3 cellular contexts compared by ENCODE assay signal in the genomic region with DNA sequence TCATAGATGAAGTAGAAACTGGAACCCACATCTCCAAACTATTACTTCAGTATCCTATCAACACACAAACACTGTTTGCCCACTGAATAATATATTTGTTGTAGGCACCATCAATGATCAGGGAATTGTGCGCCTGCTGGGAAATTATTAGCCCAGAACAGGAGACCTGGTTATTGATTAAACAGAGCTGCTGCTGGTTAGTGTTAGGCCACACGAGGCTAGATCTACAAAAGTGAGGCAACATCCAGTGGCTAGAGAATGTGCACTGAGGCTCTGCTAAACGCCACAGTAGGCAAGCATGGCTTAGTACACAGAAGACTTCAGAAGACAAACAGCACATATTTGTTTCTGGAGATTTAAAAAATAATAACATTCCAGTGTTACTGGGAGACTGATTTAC.
TF ChIP-seq lines count a peak whose summit lies in the region.

No MANE protein-coding gene starts in this region.

TF ChIP-seq in SK-N-SH treated with all-trans-retinoic acid at 6 μM for 48 hours, 23 proteins besides CTCF, POLR2A, EP300 and RAD21 (continues in another document):
- TF ChIP-seq PPARA (CRISPR knock-in tag; IDR thresholded peaks at IDR 0.05; ENCODE audit: borderline replicate concordance) (no peak), ZNF70 (CRISPR knock-in tag; IDR thresholded peaks at IDR 0.05) (no peak), OSR1 (CRISPR knock-in tag; IDR thresholded peaks at IDR 0.05) (no peak), TCF4 (CRISPR knock-in tag; IDR thresholded peaks at IDR 0.05; ENCODE audit: borderline replicate concordance) (no peak), ISL1 (CRISPR knock-in tag; IDR thresholded peaks at IDR 0.05) (no peak), ZFP30 (CRISPR knock-in tag; IDR thresholded peaks at IDR 0.05) (no peak), ZNF8 (CRISPR knock-in tag; IDR thresholded peaks at IDR 0.05) (no peak), TOX (CRISPR knock-in tag; IDR thresholded peaks at IDR 0.05; ENCODE audit: borderline replicate concordance) (no peak), ZFP3 (CRISPR knock-in tag; IDR thresholded peaks at IDR 0.05) (no peak), ZC3H10 (CRISPR knock-in tag; IDR thresholded peaks at IDR 0.05) (no peak), ESRRG (CRISPR knock-in tag; IDR thresholded peaks at IDR 0.05) (no peak), ZNF565 (CRISPR knock-in tag; conservative IDR thresholded peaks at IDR 0.05; ENCODE audit: low read depth) (no peak), RARB (CRISPR knock-in tag; IDR thresholded peaks at IDR 0.05) (no peak), BACH2 (CRISPR knock-in tag; IDR thresholded peaks at IDR 0.05; ENCODE audit: borderline replicate concordance) (no peak)
- TF ChIP-seq, protein P1, sequence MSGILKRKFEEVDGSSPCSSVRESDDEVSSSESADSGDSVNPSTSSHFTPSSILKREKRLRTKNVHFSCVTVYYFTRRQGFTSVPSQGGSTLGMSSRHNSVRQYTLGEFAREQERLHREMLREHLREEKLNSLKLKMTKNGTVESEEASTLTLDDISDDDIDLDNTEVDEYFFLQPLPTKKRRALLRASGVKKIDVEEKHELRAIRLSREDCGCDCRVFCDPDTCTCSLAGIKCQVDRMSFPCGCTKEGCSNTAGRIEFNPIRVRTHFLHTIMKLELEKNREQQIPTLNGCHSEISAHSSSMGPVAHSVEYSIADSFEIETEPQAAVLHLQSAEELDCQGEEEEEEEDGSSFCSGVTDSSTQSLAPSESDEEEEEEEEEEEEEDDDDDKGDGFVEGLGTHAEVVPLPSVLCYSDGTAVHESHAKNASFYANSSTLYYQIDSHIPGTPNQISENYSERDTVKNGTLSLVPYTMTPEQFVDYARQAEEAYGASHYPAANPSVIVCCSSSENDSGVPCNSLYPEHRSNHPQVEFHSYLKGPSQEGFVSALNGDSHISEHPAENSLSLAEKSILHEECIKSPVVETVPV (CRISPR knock-in tag; IDR thresholded peaks at IDR 0.05): no peak
- TF ChIP-seq, protein P2, sequence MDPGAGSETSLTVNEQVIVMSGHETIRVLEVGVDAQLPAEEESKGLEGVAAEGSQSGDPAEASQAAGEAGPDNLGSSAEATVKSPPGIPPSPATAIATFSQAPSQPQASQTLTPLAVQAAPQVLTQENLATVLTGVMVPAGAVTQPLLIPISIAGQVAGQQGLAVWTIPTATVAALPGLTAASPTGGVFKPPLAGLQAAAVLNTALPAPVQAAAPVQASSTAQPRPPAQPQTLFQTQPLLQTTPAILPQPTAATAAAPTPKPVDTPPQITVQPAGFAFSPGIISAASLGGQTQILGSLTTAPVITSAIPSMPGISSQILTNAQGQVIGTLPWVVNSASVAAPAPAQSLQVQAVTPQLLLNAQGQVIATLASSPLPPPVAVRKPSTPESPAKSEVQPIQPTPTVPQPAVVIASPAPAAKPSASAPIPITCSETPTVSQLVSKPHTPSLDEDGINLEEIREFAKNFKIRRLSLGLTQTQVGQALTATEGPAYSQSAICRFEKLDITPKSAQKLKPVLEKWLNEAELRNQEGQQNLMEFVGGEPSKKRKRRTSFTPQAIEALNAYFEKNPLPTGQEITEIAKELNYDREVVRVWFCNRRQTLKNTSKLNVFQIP (CRISPR knock-in tag; IDR thresholded peaks at IDR 0.05; ENCODE audit: borderline replicate concordance, low read depth): no peak
- TF ChIP-seq, protein P3, sequence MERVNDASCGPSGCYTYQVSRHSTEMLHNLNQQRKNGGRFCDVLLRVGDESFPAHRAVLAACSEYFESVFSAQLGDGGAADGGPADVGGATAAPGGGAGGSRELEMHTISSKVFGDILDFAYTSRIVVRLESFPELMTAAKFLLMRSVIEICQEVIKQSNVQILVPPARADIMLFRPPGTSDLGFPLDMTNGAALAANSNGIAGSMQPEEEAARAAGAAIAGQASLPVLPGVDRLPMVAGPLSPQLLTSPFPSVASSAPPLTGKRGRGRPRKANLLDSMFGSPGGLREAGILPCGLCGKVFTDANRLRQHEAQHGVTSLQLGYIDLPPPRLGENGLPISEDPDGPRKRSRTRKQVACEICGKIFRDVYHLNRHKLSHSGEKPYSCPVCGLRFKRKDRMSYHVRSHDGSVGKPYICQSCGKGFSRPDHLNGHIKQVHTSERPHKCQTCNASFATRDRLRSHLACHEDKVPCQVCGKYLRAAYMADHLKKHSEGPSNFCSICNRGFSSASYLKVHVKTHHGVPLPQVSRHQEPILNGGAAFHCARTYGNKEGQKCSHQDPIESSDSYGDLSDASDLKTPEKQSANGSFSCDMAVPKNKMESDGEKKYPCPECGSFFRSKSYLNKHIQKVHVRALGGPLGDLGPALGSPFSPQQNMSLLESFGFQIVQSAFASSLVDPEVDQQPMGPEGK (CRISPR knock-in tag; IDR thresholded peaks at IDR 0.05; ENCODE audit: borderline replicate concordance): no peak

TF ChIP-seq in SK-N-SH, 30 proteins besides CTCF, POLR2A, EP300 and RAD21:
- TF ChIP-seq NFIC (IDR thresholded peaks at IDR 0.05; ENCODE audit: borderline replicate concordance) (no peak), MEF2A (IDR thresholded peaks at IDR 0.05; ENCODE audit: borderline replicate concordance, low read depth) (no peak), TAF1 (IDR thresholded peaks at IDR 0.05; ENCODE audit: borderline replicate concordance, low read depth, low read length) (no peak)

TF ChIP-seq in HepG2, 621 proteins besides CTCF, POLR2A, EP300 and RAD21 (continues in another document):
- TF ChIP-seq ZNF563 (CRISPR knock-in tag; IDR thresholded peaks at IDR 0.05) (no peak), NFIC (IDR thresholded peaks at IDR 0.05; ENCODE audit: low read length) (no peak), ZNF253 (CRISPR knock-in tag; IDR thresholded peaks at IDR 0.05; ENCODE audit: borderline replicate concordance) (no peak), CC2D1A (CRISPR knock-in tag; IDR thresholded peaks at IDR 0.05) (no peak), GABPA (IDR thresholded peaks at IDR 0.05; ENCODE audit: low read depth, low read length) (no peak), GABPA (CRISPR knock-in tag; IDR thresholded peaks at IDR 0.05; ENCODE audit: low read depth) (no peak), SCMH1 (CRISPR knock-in tag; IDR thresholded peaks at IDR 0.05; ENCODE audit: borderline replicate concordance) (no peak), ASH2L (IDR thresholded peaks at IDR 0.05; ENCODE audit: insufficient read length, low read depth, low read length) (no peak), HOXA9 (CRISPR knock-in tag; IDR thresholded peaks at IDR 0.05; ENCODE audit: borderline replicate concordance) (no peak), ZNF616 (CRISPR knock-in tag; IDR thresholded peaks at IDR 0.05; ENCODE audit: low read depth) (no peak), ATAD3A (CRISPR knock-in tag; IDR thresholded peaks at IDR 0.05) (no peak), POLR2G (IDR thresholded peaks at IDR 0.05; ENCODE audit: low read depth, low read length) (no peak), ZNF546 (CRISPR knock-in tag; conservative IDR thresholded peaks at IDR 0.05) (no peak), TMF1 (CRISPR knock-in tag; IDR thresholded peaks at IDR 0.05; ENCODE audit: low read depth) (no peak), XBP1 (CRISPR knock-in tag; IDR thresholded peaks at IDR 0.05) (no peak), ZNF567 (CRISPR knock-in tag; IDR thresholded peaks at IDR 0.05; ENCODE audit: borderline replicate concordance) (no peak), MAZ (IDR thresholded peaks at IDR 0.05; ENCODE audit: borderline replicate concordance, low read depth, low read length) (no peak), MAZ (CRISPR knock-in tag; IDR thresholded peaks at IDR 0.05; ENCODE audit: low read depth) (no peak), SP4 (CRISPR knock-in tag; IDR thresholded peaks at IDR 0.05) (no peak), STAT5B (CRISPR knock-in tag; IDR thresholded peaks at IDR 0.05) (no peak), CEBPB (IDR thresholded peaks at IDR 0.05; ENCODE audit: borderline replicate concordance, low read depth, low read length) (peak; percentile 94), HNRNPL (IDR thresholded peaks at IDR 0.05; ENCODE audit: low read depth, low read length) (no peak), ZNF83 (CRISPR knock-in tag; IDR thresholded peaks at IDR 0.05; ENCODE audit: borderline replicate concordance) (no peak), ZFP1 (CRISPR knock-in tag; IDR thresholded peaks at IDR 0.05) (peak; percentile 35; the same call in 1 of the 2 replicates), ZNF558 (CRISPR knock-in tag; IDR thresholded peaks at IDR 0.05; ENCODE audit: borderline replicate concordance) (no peak), CREB1 (IDR thresholded peaks at IDR 0.05) (no peak), CREB1 (CRISPR knock-in tag; IDR thresholded peaks at IDR 0.05) (peak; percentile 64; the same call in 1 of the 2 replicates), ZNF44 (CRISPR knock-in tag; IDR thresholded peaks at IDR 0.05) (no peak), ZNF124 (CRISPR knock-in tag; IDR thresholded peaks at IDR 0.05) (no peak)
- TF ChIP-seq, protein P4, sequence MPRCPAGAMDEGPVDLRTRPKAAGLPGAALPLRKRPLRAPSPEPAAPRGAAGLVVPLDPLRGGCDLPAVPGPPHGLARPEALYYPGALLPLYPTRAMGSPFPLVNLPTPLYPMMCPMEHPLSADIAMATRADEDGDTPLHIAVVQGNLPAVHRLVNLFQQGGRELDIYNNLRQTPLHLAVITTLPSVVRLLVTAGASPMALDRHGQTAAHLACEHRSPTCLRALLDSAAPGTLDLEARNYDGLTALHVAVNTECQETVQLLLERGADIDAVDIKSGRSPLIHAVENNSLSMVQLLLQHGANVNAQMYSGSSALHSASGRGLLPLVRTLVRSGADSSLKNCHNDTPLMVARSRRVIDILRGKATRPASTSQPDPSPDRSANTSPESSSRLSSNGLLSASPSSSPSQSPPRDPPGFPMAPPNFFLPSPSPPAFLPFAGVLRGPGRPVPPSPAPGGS (CRISPR knock-in tag; IDR thresholded peaks at IDR 0.05): no peak
- TF ChIP-seq, protein P5, sequence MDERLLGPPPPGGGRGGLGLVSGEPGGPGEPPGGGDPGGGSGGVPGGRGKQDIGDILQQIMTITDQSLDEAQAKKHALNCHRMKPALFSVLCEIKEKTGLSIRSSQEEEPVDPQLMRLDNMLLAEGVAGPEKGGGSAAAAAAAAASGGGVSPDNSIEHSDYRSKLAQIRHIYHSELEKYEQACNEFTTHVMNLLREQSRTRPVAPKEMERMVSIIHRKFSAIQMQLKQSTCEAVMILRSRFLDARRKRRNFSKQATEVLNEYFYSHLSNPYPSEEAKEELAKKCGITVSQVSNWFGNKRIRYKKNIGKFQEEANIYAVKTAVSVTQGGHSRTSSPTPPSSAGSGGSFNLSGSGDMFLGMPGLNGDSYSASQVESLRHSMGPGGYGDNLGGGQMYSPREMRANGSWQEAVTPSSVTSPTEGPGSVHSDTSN (CRISPR knock-in tag; IDR thresholded peaks at IDR 0.05): no peak
- TF ChIP-seq, protein P6, sequence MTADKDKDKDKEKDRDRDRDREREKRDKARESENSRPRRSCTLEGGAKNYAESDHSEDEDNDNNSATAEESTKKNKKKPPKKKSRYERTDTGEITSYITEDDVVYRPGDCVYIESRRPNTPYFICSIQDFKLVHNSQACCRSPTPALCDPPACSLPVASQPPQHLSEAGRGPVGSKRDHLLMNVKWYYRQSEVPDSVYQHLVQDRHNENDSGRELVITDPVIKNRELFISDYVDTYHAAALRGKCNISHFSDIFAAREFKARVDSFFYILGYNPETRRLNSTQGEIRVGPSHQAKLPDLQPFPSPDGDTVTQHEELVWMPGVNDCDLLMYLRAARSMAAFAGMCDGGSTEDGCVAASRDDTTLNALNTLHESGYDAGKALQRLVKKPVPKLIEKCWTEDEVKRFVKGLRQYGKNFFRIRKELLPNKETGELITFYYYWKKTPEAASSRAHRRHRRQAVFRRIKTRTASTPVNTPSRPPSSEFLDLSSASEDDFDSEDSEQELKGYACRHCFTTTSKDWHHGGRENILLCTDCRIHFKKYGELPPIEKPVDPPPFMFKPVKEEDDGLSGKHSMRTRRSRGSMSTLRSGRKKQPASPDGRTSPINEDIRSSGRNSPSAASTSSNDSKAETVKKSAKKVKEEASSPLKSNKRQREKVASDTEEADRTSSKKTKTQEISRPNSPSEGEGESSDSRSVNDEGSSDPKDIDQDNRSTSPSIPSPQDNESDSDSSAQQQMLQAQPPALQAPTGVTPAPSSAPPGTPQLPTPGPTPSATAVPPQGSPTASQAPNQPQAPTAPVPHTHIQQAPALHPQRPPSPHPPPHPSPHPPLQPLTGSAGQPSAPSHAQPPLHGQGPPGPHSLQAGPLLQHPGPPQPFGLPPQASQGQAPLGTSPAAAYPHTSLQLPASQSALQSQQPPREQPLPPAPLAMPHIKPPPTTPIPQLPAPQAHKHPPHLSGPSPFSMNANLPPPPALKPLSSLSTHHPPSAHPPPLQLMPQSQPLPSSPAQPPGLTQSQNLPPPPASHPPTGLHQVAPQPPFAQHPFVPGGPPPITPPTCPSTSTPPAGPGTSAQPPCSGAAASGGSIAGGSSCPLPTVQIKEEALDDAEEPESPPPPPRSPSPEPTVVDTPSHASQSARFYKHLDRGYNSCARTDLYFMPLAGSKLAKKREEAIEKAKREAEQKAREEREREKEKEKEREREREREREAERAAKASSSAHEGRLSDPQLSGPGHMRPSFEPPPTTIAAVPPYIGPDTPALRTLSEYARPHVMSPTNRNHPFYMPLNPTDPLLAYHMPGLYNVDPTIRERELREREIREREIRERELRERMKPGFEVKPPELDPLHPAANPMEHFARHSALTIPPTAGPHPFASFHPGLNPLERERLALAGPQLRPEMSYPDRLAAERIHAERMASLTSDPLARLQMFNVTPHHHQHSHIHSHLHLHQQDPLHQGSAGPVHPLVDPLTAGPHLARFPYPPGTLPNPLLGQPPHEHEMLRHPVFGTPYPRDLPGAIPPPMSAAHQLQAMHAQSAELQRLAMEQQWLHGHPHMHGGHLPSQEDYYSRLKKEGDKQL (CRISPR knock-in tag; IDR thresholded peaks at IDR 0.05; ENCODE audit: low read depth): peak; percentile 85
- TF ChIP-seq, protein P7, sequence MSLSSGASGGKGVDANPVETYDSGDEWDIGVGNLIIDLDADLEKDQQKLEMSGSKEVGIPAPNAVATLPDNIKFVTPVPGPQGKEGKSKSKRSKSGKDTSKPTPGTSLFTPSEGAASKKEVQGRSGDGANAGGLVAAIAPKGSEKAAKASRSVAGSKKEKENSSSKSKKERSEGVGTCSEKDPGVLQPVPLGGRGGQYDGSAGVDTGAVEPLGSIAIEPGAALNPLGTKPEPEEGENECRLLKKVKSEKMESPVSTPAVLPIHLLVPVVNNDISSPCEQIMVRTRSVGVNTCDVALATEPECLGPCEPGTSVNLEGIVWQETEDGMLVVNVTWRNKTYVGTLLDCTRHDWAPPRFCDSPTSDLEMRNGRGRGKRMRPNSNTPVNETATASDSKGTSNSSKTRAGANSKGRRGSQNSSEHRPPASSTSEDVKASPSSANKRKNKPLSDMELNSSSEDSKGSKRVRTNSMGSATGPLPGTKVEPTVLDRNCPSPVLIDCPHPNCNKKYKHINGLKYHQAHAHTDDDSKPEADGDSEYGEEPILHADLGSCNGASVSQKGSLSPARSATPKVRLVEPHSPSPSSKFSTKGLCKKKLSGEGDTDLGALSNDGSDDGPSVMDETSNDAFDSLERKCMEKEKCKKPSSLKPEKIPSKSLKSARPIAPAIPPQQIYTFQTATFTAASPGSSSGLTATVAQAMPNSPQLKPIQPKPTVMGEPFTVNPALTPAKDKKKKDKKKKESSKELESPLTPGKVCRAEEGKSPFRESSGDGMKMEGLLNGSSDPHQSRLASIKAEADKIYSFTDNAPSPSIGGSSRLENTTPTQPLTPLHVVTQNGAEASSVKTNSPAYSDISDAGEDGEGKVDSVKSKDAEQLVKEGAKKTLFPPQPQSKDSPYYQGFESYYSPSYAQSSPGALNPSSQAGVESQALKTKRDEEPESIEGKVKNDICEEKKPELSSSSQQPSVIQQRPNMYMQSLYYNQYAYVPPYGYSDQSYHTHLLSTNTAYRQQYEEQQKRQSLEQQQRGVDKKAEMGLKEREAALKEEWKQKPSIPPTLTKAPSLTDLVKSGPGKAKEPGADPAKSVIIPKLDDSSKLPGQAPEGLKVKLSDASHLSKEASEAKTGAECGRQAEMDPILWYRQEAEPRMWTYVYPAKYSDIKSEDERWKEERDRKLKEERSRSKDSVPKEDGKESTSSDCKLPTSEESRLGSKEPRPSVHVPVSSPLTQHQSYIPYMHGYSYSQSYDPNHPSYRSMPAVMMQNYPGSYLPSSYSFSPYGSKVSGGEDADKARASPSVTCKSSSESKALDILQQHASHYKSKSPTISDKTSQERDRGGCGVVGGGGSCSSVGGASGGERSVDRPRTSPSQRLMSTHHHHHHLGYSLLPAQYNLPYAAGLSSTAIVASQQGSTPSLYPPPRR (CRISPR knock-in tag; IDR thresholded peaks at IDR 0.05; ENCODE audit: borderline replicate concordance): peak; percentile 65; the same call in 1 of the 2 replicates
